Comparison of ENCODE assay signal across 27 cellular contexts in the genomic region with DNA sequence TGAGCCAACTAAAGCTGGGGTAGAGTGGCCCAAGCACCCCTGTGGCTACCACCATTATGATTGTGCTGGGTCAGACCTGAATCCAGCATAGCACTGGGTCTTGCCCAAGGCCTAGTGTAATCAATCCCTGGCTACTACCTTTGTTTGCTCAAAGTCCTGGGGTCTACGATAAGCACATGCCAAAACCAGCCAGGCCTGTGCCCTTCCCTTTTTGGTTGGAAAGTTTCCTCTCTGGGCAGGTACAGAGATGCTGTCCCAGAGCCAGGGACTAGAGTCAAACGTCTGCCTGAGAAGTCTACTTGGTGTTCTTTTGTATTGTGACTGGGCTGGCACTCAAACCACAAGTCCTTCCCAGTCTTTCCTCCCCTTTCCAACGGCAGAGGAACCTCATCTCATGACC.
"Had no signal": no experiment of that assay in that cellular context is flagged by ENCODE, and none has a peak within 500 bp of the region (broad histone marks: within the 10 kb centered on the region; RNA-seq: fewer than 3 reads in every experiment).

No MANE protein-coding gene starts in this region.

- H3K9me3 ChIP-seq: suprapubic skin, testis, thoracic aorta, thyroid gland, tibial nerve, transverse colon, upper lobe of right lung, uterus, vagina had no signal

- H3K4me1 ChIP-seq: stomach, suprapubic skin, testis, thyroid gland, tibial artery, tibial nerve, transverse colon, upper lobe of left lung, upper lobe of right lung, uterus, vagina had no signal

- ATAC-seq: stimulated activated effector memory CD8-positive, alpha-beta T cell treated with anti-CD3 and anti-CD28 coated beads, Interleukin-12 subunit alpha, Interleukin-12 subunit beta, amount 100 ng/mL, for 72 hours; stimulated activated memory B cell treated with anti-CD40 and anti-IgM and Interleukin-4, amounts not matched to agents 10 μg/mL and 1 μg/mL and 100 μg/mL, for 72 hours; stimulated activated naive B cell treated with anti-CD40 and anti-IgM and Interleukin-4, amounts not matched to agents 10 μg/mL and 1 μg/mL and 100 μg/mL, for 72 hours; stimulated activated naive CD8-positive, alpha-beta T cell treated with anti-CD3 and anti-CD28 coated beads, Interleukin-15, amount 100 ng/mL, for 72 hours; stimulated activated naive CD8-positive, alpha-beta T cell treated with anti-CD3 and anti-CD28 coated beads, Interleukin-15, Interleukin-2, amounts not matched to agents 100 U/mL and 50 U/mL, for 24 hours; upper lobe of right lung had no signal

- H3K27me3 ChIP-seq: stomach, suprapubic skin, testis, thyroid gland, tibial artery, tibial nerve, transverse colon, upper lobe of left lung, upper lobe of right lung, uterus, vagina had no signal

- FAIRE-seq: urothelium cell line had no signal

- DNase-seq: stimulated activated CD4-positive, alpha-beta T cell treated with anti-CD3 and anti-CD28 coated beads, Interleukin-2, amount 100 ng/mL, for 48 hours; stimulated activated CD4-positive, alpha-beta T cell treated with anti-CD3 and anti-CD28 coated beads, Interleukin-4, amount 100 ng/mL, for 1 hour; stimulated activated CD4-positive, alpha-beta T cell treated with anti-CD3 and anti-CD28 coated beads, Interleukin-4, amount 100 ng/mL, for 24 hours; stimulated activated CD4-positive, alpha-beta T cell treated with anti-CD3 and anti-CD28 coated beads, Interleukin-4, amount 100 ng/mL, for 4 hours; stimulated activated CD8-positive, alpha-beta memory T cell treated with anti-CD3 and anti-CD28 coated beads, Interleukin-4, amount 100 ng/mL, for 48 hours; stimulated activated naive B cell treated with anti-CD40 and anti-IgM and Interleukin-4, amounts not matched to agents 10 μg/mL and 1 μg/mL and 100 μg/mL, for 72 hours; stimulated activated naive CD4-positive, alpha-beta T cell; stimulated activated naive CD4-positive, alpha-beta T cell treated with Interleukin-2 at 50 U/mL for 16 hours; stimulated activated naive CD8-positive, alpha-beta T cell treated with anti-CD3 and anti-CD28 coated beads, Interleukin-15, amount 100 ng/mL, for 72 hours; stimulated activated naive CD8-positive, alpha-beta T cell treated with anti-CD3 and anti-CD28 coated beads, Interleukin-15, Interleukin-2, amounts not matched to agents 100 U/mL and 50 U/mL, for 24 hours; stomach; substantia nigra; testis; thyroid gland; tibial artery; transverse colon; trophoblast cell; upper lobe of left lung; upper lobe of right lung; uterus had no signal

- H3K4me3 ChIP-seq: stomach, suprapubic skin, testis, thoracic aorta, thyroid gland, tibial artery, tibial nerve, transverse colon, upper lobe of left lung, upper lobe of right lung, uterus, vagina had no signal

- H3K36me3 ChIP-seq: stomach, suprapubic skin, thoracic aorta, thyroid gland, tibial artery, tibial nerve, transverse colon, upper lobe of left lung, upper lobe of right lung, uterus, vagina had no signal

- H3K27ac ChIP-seq: stomach, suprapubic skin, testis, thoracic aorta, thyroid gland, tibial artery, tibial nerve, transverse colon, upper lobe of left lung, upper lobe of right lung, uterus, vagina had no signal
